Comparison of ENCODE assay signal across 17 cellular contexts in the genomic region with DNA sequence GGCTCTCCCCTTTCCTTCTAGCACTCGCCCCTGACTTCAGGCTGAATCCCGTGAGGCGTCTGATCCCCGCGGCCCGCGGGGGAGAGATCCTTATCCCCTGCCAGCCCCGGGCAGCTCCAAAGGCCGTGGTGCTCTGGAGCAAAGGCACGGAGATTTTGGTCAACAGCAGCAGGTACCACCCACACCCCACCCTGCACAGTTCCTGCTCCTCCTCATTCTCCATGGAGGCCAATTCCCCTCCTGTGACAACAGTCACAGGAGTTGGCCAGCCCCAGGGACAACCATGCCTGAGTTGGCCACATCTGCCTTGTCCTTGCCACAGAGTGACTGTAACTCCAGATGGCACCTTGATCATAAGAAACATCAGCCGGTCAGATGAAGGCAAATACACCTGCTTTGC. TPM values are rescaled to one million over a fixed set of nuclear protein-coding genes. Genes with fewer than 3 reads are reported as not detected.
DNase-seq lines count a peak whose midpoint lies in the region; ATAC-seq and TF ChIP-seq lines count a peak whose summit lies in the region.
"Had no signal": no experiment of that assay in that cellular context is flagged by ENCODE, and none has a peak within 500 bp of the region (broad histone marks: within the 10 kb centered on the region; RNA-seq: fewer than 3 reads in every experiment).

No MANE protein-coding gene starts in this region.

- peak; percentile 37 for DNase-seq in activated effector memory CD4-positive, alpha-beta T cell treated with anti-CD3 and anti-CD28 coated beads, Interleukin-2, amount 50 U/mL, for 16 hours
- DNase-seq in activated effector memory CD4-positive, alpha-beta T cell treated with Interleukin-2 at 50 U/mL for 16 hours: no peak
- peak; percentile 62 for DNase-seq in chondrocyte (ENCODE audit: low spot score)
- peak; percentile 65 for DNase-seq in osteoblast (ENCODE audit: insufficient read length, low spot score, missing footprints)
- DNase-seq in upper lobe of right lung: peak; percentile 37
- no peak for DNase-seq in HAP-1 (ENCODE audit: low spot score in 2 of 2)
- DNase-seq: 8988T, AML-193, Caco-2, H9, IMR-90 had no signal

- H3K4me1 ChIP-seq in osteoblast (ENCODE audit: insufficient read depth, low read length) (no peaks in the 10 kb centered on the region), upper lobe of right lung (no peaks in the 10 kb centered on the region), HAP-1 (no peaks in the 10 kb centered on the region)

- H3K9me3 ChIP-seq in osteoblast (ENCODE audit: low read depth, low read length) (no peaks in the 10 kb centered on the region), upper lobe of right lung (no peaks in the 10 kb centered on the region), HAP-1 (no peaks in the 10 kb centered on the region)
- H3K9me3 ChIP-seq: BLaER1, Caco-2 had no signal

- H3K27ac ChIP-seq in osteoblast (ENCODE audit: low read depth, low read length) (no peak overlapping the region), upper lobe of right lung (no peak overlapping the region)
- H3K27ac ChIP-seq: BLaER1 had no signal

- no peak overlapping the region for H2AFZ ChIP-seq in osteoblast (ENCODE audit: low read length)
- H2AFZ ChIP-seq: GM23338 had no signal

- intact Hi-C loops in upper lobe of right lung (cut with DNase I): loop anchor here (10.0 kb wide), 1 partner anchor 90 kb away; no protein-coding TSS in a partner anchor

- H3K4me1 Mint-ChIP-seq in chondrocyte (ENCODE audit: low read depth): peaks cover 8% of the 10 kb centered on the region
- H3K4me1 Mint-ChIP-seq: CD8-positive, alpha-beta memory T cell had no signal

- H3K27me3 ChIP-seq in osteoblast (ENCODE audit: insufficient read depth, low read length) (peaks cover 5% of the 10 kb centered on the region), upper lobe of right lung (no peaks in the 10 kb centered on the region), HAP-1 (ENCODE audit: low read depth) (no peaks in the 10 kb centered on the region)
- H3K27me3 ChIP-seq: BLaER1 had no signal

- H3K36me3 ChIP-seq in osteoblast (ENCODE audit: insufficient read depth, low read length) (no peaks in the 10 kb centered on the region), upper lobe of right lung (no peaks in the 10 kb centered on the region), HAP-1 (replicated peaks) (no peaks in the 10 kb centered on the region)
- H3K36me3 ChIP-seq: BLaER1 had no signal

- TF ChIP-seq CTCF in chondrocyte (IDR thresholded peaks at IDR 0.05) (no peak), osteoblast (IDR thresholded peaks at IDR 0.05; ENCODE audit: extremely low read depth, low read depth, low read length) (no peak), upper lobe of right lung (IDR thresholded peaks at IDR 0.05) (no peak)

- H3K4me3 Mint-ChIP-seq in chondrocyte (ENCODE audit: unreplicated experiment): no peak overlapping the region
- H3K4me3 Mint-ChIP-seq: CD8-positive, alpha-beta memory T cell; GM23338; H9 had no signal

- H4K20me1 ChIP-seq in osteoblast (ENCODE audit: insufficient read depth, low read length): no peaks in the 10 kb centered on the region
- H4K20me1 ChIP-seq: BLaER1 had no signal

- no peaks in the 10 kb centered on the region for H3K9me3 Mint-ChIP-seq in chondrocyte (ENCODE audit: low read depth)
- H3K9me3 Mint-ChIP-seq: CD8-positive, alpha-beta memory T cell; GM23338; H9 had no signal

- in situ Hi-C loops in HAP-1 (cut with MboI; ENCODE audit: low sequenced_read_pairs): loop anchor here (5.0 kb wide), 1 partner anchor 87 kb away; no protein-coding TSS in a partner anchor

- ATAC-seq in upper lobe of right lung (no peak), GM18868 (IDR thresholded peaks at IDR 0.05; ENCODE audit: unreplicated experiment) (no peak)
- ATAC-seq: GM23338 had no signal

- H3K4me3 ChIP-seq in osteoblast (ENCODE audit: insufficient read depth, low read length) (no peak overlapping the region), upper lobe of right lung (no peak overlapping the region), HAP-1 (no peak overlapping the region)
- H3K4me3 ChIP-seq: BLaER1, GM23338 had no signal

- H3K4me2 ChIP-seq in osteoblast (ENCODE audit: insufficient read depth, low read length): no peak overlapping the region
- H3K4me2 ChIP-seq: BLaER1, GM23338 had no signal

- no peaks in the 10 kb centered on the region for H3K36me3 Mint-ChIP-seq in chondrocyte (ENCODE audit: low read depth)
- H3K36me3 Mint-ChIP-seq: CD8-positive, alpha-beta memory T cell had no signal

- peaks cover 3% of the 10 kb centered on the region for H3K27me3 Mint-ChIP-seq in chondrocyte (ENCODE audit: low read depth)
- H3K27me3 Mint-ChIP-seq: CD8-positive, alpha-beta memory T cell had no signal

- H3K79me2 ChIP-seq in osteoblast (ENCODE audit: insufficient read depth, low read length): no peaks in the 10 kb centered on the region

- no peak overlapping the region for H3K27ac Mint-ChIP-seq in chondrocyte (ENCODE audit: unreplicated experiment)
- H3K27ac Mint-ChIP-seq: GM23338 had no signal

RNA-seq across cellular contexts. Expression of a gene that starts 20.0 kb away (rescaled TPM):
- total RNA-seq in chondrocyte (2.5 to 3.8 TPM (median 3.7 TPM) in 3 replicates), osteoblast (1.5 and 1.8 TPM in 2 replicates), upper lobe of right lung (3.5 TPM)

RNA-seq across cellular contexts. Expression of a gene that starts 21.3 kb away (rescaled TPM):
- not detected in 3 replicates for total RNA-seq in chondrocyte
- under 0.01 TPM in 1 of 2 replicates, not detected in the other for total RNA-seq in osteoblast
- not detected for total RNA-seq in upper lobe of right lung
- total RNA-seq: Caco-2; CD8-positive, alpha-beta memory T cell; Daoy; HT-29; IMR-90 had no signal

RNA-seq across cellular contexts. Expression of a gene that starts 57.5 kb away (rescaled TPM):
- total RNA-seq in chondrocyte (12.4 to 14.4 TPM (median 13.6 TPM) in 3 replicates), osteoblast (16.5 and 19.5 TPM in 2 replicates), upper lobe of right lung (16.6 TPM)

Comparison
In these comparisons a context has a peak if more than half of its experiments do, and no peak if none do; other contexts are left out.
1. DNase-seq: peak in activated effector memory CD4-positive, alpha-beta T cell treated with anti-CD3 and anti-CD28 coated beads, Interleukin-2, amount 50 U/mL, for 16 hours (single experiment), chondrocyte (single experiment), osteoblast (single experiment) and upper lobe of right lung (single experiment); none in activated effector memory CD4-positive, alpha-beta T cell treated with Interleukin-2 at 50 U/mL for 16 hours (single experiment) and HAP-1 (0 of 2).